In genomic region chr9:32348289-32348688, GRCh38 we compare ENCODE assay signal across 20 cellular contexts.
"Had no signal": no experiment of that assay in that cellular context is flagged by ENCODE, and none has a peak within 500 bp of the region (broad histone marks: within the 10 kb centered on the region; RNA-seq: fewer than 3 reads in every experiment).

No MANE protein-coding gene starts in this region.

- H3K27ac ChIP-seq: ascending aorta, coronary artery, gastrocnemius medialis, pancreas, psoas muscle, transverse colon had no signal

- H3K36me3 Mint-ChIP-seq: activated naive CD4-positive, alpha-beta T cell treated with anti-CD3 and anti-CD28 coated beads, Interleukin-2, amount 50 U/mL, for 24 hours; stimulated activated effector memory CD8-positive, alpha-beta T cell treated with anti-CD3 and anti-CD28 coated beads, Interleukin-12 subunit alpha, Interleukin-12 subunit beta, amount 100 ng/mL, for 72 hours; T-cell had no signal

- H3K9me3 Mint-ChIP-seq: activated naive CD4-positive, alpha-beta T cell treated with anti-CD3 and anti-CD28 coated beads, Interleukin-2, amount 50 U/mL, for 24 hours; nephron progenitor cell; stimulated activated effector memory CD8-positive, alpha-beta T cell treated with anti-CD3 and anti-CD28 coated beads, Interleukin-12 subunit alpha, Interleukin-12 subunit beta, amount 100 ng/mL, for 72 hours; stimulated activated naive CD8-positive, alpha-beta T cell treated with anti-CD3 and anti-CD28 coated beads, Interleukin-15, amount 100 ng/mL, for 72 hours; T-cell had no signal

- H3K36me3 ChIP-seq: ascending aorta, gastrocnemius medialis, pancreas, transverse colon had no signal

- H3K27me3 ChIP-seq: ascending aorta, gastrocnemius medialis, pancreas, transverse colon had no signal

- H3K4me3 ChIP-seq: ascending aorta, coronary artery, gastrocnemius medialis, pancreas, psoas muscle, transverse colon had no signal

- DNase-seq: activated gamma-delta T cell treated with Interleukin-2 at 50 U/mL for 16 hours; activated T-cell treated with anti-CD3 and anti-CD28 coated beads, Interleukin-2, amount 50 U/mL, for 1 hour; cerebellar nuclear complex; gastrocnemius medialis; head of caudate nucleus; islet precursor cell; left cardiac atrium; mesenchymal stem cell; nephron progenitor cell; pancreas; psoas muscle; right cardiac atrium; stimulated activated CD4-positive, alpha-beta T cell treated with anti-CD3 and anti-CD28 coated beads, Interleukin-2, amount 100 ng/mL, for 24 hours; stimulated activated naive CD8-positive, alpha-beta T cell treated with anti-CD3 and anti-CD28 coated beads, Interleukin-15, amount 100 ng/mL, for 72 hours; T-cell; transverse colon had no signal

- H3K27ac Mint-ChIP-seq: activated naive CD4-positive, alpha-beta T cell treated with anti-CD3 and anti-CD28 coated beads, Interleukin-2, amount 50 U/mL, for 24 hours; nephron progenitor cell; stimulated activated effector memory CD8-positive, alpha-beta T cell treated with anti-CD3 and anti-CD28 coated beads, Interleukin-12 subunit alpha, Interleukin-12 subunit beta, amount 100 ng/mL, for 72 hours; stimulated activated naive CD8-positive, alpha-beta T cell treated with anti-CD3 and anti-CD28 coated beads, Interleukin-15, amount 100 ng/mL, for 72 hours; T-cell had no signal

- H3K27me3 Mint-ChIP-seq: activated naive CD4-positive, alpha-beta T cell treated with anti-CD3 and anti-CD28 coated beads, Interleukin-2, amount 50 U/mL, for 24 hours; stimulated activated naive CD8-positive, alpha-beta T cell treated with anti-CD3 and anti-CD28 coated beads, Interleukin-15, amount 100 ng/mL, for 72 hours had no signal

- H3K4me1 ChIP-seq: ascending aorta, gastrocnemius medialis, pancreas, psoas muscle, transverse colon had no signal

- H3K9me3 ChIP-seq: ascending aorta, gastrocnemius medialis, pancreas, psoas muscle, transverse colon had no signal

- ATAC-seq: gastrocnemius medialis; left cardiac atrium; pancreas; psoas muscle; right cardiac atrium; stimulated activated effector memory CD8-positive, alpha-beta T cell treated with anti-CD3 and anti-CD28 coated beads, Interleukin-12 subunit alpha, Interleukin-12 subunit beta, amount 100 ng/mL, for 72 hours; stimulated activated naive CD8-positive, alpha-beta T cell treated with anti-CD3 and anti-CD28 coated beads, Interleukin-15, amount 100 ng/mL, for 72 hours; T-cell had no signal

- H3K4me3 Mint-ChIP-seq: activated naive CD4-positive, alpha-beta T cell treated with anti-CD3 and anti-CD28 coated beads, Interleukin-2, amount 50 U/mL, for 24 hours; nephron progenitor cell; stimulated activated effector memory CD8-positive, alpha-beta T cell treated with anti-CD3 and anti-CD28 coated beads, Interleukin-12 subunit alpha, Interleukin-12 subunit beta, amount 100 ng/mL, for 72 hours; stimulated activated naive CD8-positive, alpha-beta T cell treated with anti-CD3 and anti-CD28 coated beads, Interleukin-15, amount 100 ng/mL, for 72 hours; T-cell had no signal
